Comparison of ENCODE assay signal across 1 cellular context in the genomic region with DNA sequence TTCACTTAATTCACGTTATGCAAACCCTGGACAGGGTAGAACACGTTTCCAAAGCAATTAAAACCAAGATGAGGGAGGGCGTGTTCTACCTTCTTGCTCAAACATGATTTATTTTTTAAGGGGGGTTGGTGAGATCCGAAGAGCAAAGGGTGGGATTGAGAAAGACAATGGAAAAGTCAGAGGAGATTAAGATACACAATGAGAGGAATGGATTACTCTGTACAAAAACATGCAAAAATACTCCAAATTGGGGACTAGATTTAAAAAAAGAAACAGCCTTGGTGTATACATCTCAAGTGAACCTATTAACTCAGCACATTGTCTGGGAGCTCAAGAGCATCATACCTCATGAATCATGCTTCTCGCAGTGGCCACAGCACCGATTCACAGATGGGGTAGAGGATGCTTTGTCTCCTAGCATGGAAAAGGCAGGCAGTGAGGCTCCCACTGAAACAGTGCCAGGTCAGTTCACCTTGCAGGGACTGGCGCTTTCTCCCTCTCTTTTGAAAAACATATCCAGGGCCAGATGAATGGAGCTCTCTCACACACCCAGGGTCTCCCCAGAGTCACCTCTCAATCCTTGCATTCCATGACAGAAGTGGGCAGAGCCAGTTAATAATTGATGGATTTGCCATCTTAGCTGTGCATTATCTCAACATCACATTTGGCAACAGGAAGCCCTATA.
TF ChIP-seq lines count a peak whose summit lies in the region.

No MANE protein-coding gene starts in this region.

TF ChIP-seq in IMR-90, 13 proteins besides CTCF, POLR2A, EP300 and RAD21:
- TF ChIP-seq BHLHE40 (IDR thresholded peaks at IDR 0.05; ENCODE audit: low read depth, low read length) = no peak
- TF ChIP-seq, protein P1, sequence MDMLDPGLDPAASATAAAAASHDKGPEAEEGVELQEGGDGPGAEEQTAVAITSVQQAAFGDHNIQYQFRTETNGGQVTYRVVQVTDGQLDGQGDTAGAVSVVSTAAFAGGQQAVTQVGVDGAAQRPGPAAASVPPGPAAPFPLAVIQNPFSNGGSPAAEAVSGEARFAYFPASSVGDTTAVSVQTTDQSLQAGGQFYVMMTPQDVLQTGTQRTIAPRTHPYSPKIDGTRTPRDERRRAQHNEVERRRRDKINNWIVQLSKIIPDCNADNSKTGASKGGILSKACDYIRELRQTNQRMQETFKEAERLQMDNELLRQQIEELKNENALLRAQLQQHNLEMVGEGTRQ (IDR thresholded peaks at IDR 0.05; ENCODE audit: low read depth, low read length) = no peak
- TF ChIP-seq RCOR1 (IDR thresholded peaks at IDR 0.05; ENCODE audit: insufficient replicate concordance, low read length) = no peak
- TF ChIP-seq CEBPB (IDR thresholded peaks at IDR 0.05; ENCODE audit: low read depth, low read length) = no peak
- no peak for TF ChIP-seq NFE2L2 (IDR thresholded peaks at IDR 0.05; ENCODE audit: low read depth, low read length)
- no peak for TF ChIP-seq FOS (IDR thresholded peaks at IDR 0.05; ENCODE audit: low read depth, low read length)
- no peak for TF ChIP-seq MXI1 (IDR thresholded peaks at IDR 0.05; ENCODE audit: borderline replicate concordance, low read depth, low read length)
- no peak for TF ChIP-seq CHD1 (IDR thresholded peaks at IDR 0.05; ENCODE audit: low read depth, low read length)
- TF ChIP-seq SMC3 (IDR thresholded peaks at IDR 0.05; ENCODE audit: low read depth, low read length) = no peak
- no peak for TF ChIP-seq MAZ (IDR thresholded peaks at IDR 0.05; ENCODE audit: borderline replicate concordance, low read depth, low read length)
- TF ChIP-seq RFX5 (IDR thresholded peaks at IDR 0.05; ENCODE audit: low read depth, low read length) = no peak
- TF ChIP-seq MAFK (IDR thresholded peaks at IDR 0.05; ENCODE audit: low read depth, low read length) = no peak
